24 cellular contexts compared by ENCODE assay signal in genomic region chr2:147760984-147761383, GRCh38.
DNase-seq lines count a peak whose midpoint lies in the region; ATAC-seq and TF ChIP-seq lines count a peak whose summit lies in the region.
"Had no signal": no experiment of that assay in that cellular context is flagged by ENCODE, and none has a peak within 500 bp of the region (broad histone marks: within the 10 kb centered on the region; RNA-seq: fewer than 3 reads in every experiment).

No MANE protein-coding gene starts in this region.

- H3K27ac ChIP-seq in mesendoderm (ENCODE audit: low read depth, low read length) = no peak overlapping the region
- H3K27ac ChIP-seq: SJCRH30 had no signal

- H3K9ac ChIP-seq in mesendoderm (ENCODE audit: low read length) = no peak overlapping the region

- TF ChIP-seq CTCF in AG10803 (conservative IDR thresholded peaks at IDR 0.05; ENCODE audit: low read length) (no peak), GM13976 (IDR thresholded peaks at IDR 0.05; ENCODE audit: borderline replicate concordance, control extremely low read depth, extremely low read depth, insufficient read depth, missing control alignments) (no peak)

- no peak overlapping the region for H3K18ac ChIP-seq in mesendoderm (ENCODE audit: low read length)

- H3K27ac Mint-ChIP-seq in activated naive CD4-positive, alpha-beta T cell treated with anti-CD3 and anti-CD28 coated beads, Interleukin-2, amount 10 ng/mL, durations not matched to agents 7 days and 5 days = no peak overlapping the region
- H3K27ac Mint-ChIP-seq: B cell; CD4-positive, CD25-positive, alpha-beta regulatory T cell; T-cell had no signal

- H3K4me1 Mint-ChIP-seq in activated naive CD4-positive, alpha-beta T cell treated with anti-CD3 and anti-CD28 coated beads, Interleukin-2, amount 10 ng/mL, durations not matched to agents 7 days and 5 days = no peaks in the 10 kb centered on the region
- H3K4me1 Mint-ChIP-seq: B cell; CD4-positive, CD25-positive, alpha-beta regulatory T cell; IgD-negative memory B cell; T-cell had no signal

- H3K4ac ChIP-seq in mesendoderm (ENCODE audit: low read depth, low read length) = no peak overlapping the region

- no peaks in the 10 kb centered on the region for H3K79me2 ChIP-seq in mesendoderm (ENCODE audit: control insufficient read depth, insufficient read depth, low read length)

- no peaks in the 10 kb centered on the region for H3K4me1 ChIP-seq in mesendoderm (ENCODE audit: control insufficient read depth, low read depth, low read length)
- H3K4me1 ChIP-seq: HAP-1, SJCRH30 had no signal

- WGBS in mesendoderm (ENCODE audit: extremely low coverage, insufficient coverage, low lambda C conversion rate) = no CpG with 5 or more reads among the region's 2 CpGs

- no peaks in the 10 kb centered on the region for H3K27me3 Mint-ChIP-seq in activated naive CD4-positive, alpha-beta T cell treated with anti-CD3 and anti-CD28 coated beads, Interleukin-2, amount 10 ng/mL, durations not matched to agents 7 days and 5 days
- H3K27me3 Mint-ChIP-seq: T-cell had no signal

- no peak overlapping the region for H3K4me2 ChIP-seq in mesendoderm (ENCODE audit: low read length)

- H3K56ac ChIP-seq in mesendoderm (ENCODE audit: low read length) = no peak overlapping the region

- no peak overlapping the region for H4K5ac ChIP-seq in mesendoderm (ENCODE audit: low read length)

- in situ Hi-C loops in GM13976 (cut with MboI; ENCODE audit: low sequenced_read_pairs, unreplicated experiment) = no loop called here

- H2AK5ac ChIP-seq in mesendoderm (ENCODE audit: low read length) = no peak overlapping the region

- H3K36me3 Mint-ChIP-seq in activated naive CD4-positive, alpha-beta T cell treated with anti-CD3 and anti-CD28 coated beads, Interleukin-2, amount 10 ng/mL, durations not matched to agents 7 days and 5 days = no peaks in the 10 kb centered on the region
- H3K36me3 Mint-ChIP-seq: CD4-positive, CD25-positive, alpha-beta regulatory T cell; IgD-negative memory B cell; T-cell had no signal

- H2BK120ac ChIP-seq in mesendoderm (ENCODE audit: low read depth, low read length) = no peak overlapping the region

- H3K4me3 Mint-ChIP-seq in activated naive CD4-positive, alpha-beta T cell treated with anti-CD3 and anti-CD28 coated beads, Interleukin-2, amount 10 ng/mL, durations not matched to agents 7 days and 5 days = no peak overlapping the region
- H3K4me3 Mint-ChIP-seq: B cell; CD4-positive, CD25-positive, alpha-beta regulatory T cell; IgD-negative memory B cell; T-cell had no signal

- no peak overlapping the region for H2BK5ac ChIP-seq in mesendoderm (ENCODE audit: low read length)

- H2BK15ac ChIP-seq in mesendoderm (replicated peaks; ENCODE audit: low read depth) = no peak overlapping the region

- CTCF ChIA-PET in activated naive CD4-positive, alpha-beta T cell treated with anti-CD3 and anti-CD28 coated beads, Interleukin-2, amount 10 ng/mL, durations not matched to agents 7 days and 5 days (lab: Charles Lee) = no interaction called here

- no peaks in the 10 kb centered on the region for H3K79me1 ChIP-seq in mesendoderm (ENCODE audit: low read length)

- peaks cover 1% of the 10 kb centered on the region for H3K9me3 Mint-ChIP-seq in activated naive CD4-positive, alpha-beta T cell treated with anti-CD3 and anti-CD28 coated beads, Interleukin-2, amount 10 ng/mL, durations not matched to agents 7 days and 5 days

- H3K36me3 ChIP-seq in mesendoderm (ENCODE audit: control insufficient read depth, insufficient read depth, low read length) = no peaks in the 10 kb centered on the region
- H3K36me3 ChIP-seq: HAP-1, SJCRH30 had no signal

- H3K4me3 ChIP-seq in AG10803 (ENCODE audit: low read length) = no peak overlapping the region
- no peak overlapping the region for H3K4me3 ChIP-seq in mesendoderm (ENCODE audit: low read length)
- H3K4me3 ChIP-seq: HAP-1, SJCRH30 had no signal

- no peak overlapping the region for H4K8ac ChIP-seq in mesendoderm (ENCODE audit: low read depth, low read length)

- H3K23ac ChIP-seq in mesendoderm (ENCODE audit: low read length) = no peak overlapping the region

- peak; percentile 1 for DNase-seq in AG10803 (ENCODE audit: low read depth)
- DNase-seq in HS-27A (ENCODE audit: low read depth) = peak; percentile 15
- peak; percentile 13 for DNase-seq in astrocyte of the hippocampus (ENCODE audit: low read depth, low spot score)
- DNase-seq in mesendoderm = peak; percentile 22
- DNase-seq in GM13976 (ENCODE audit: low spot score) = no peak
- DNase-seq in activated naive CD4-positive, alpha-beta T cell treated with anti-CD3 and anti-CD28 coated beads, Interleukin-2, amount 10 ng/mL, durations not matched to agents 7 days and 5 days = no peak
- DNase-seq: 8988T; CD4-positive, CD25-positive, alpha-beta regulatory T cell; DMS79; MV-4-11; NCI-H1105 treated with DMSO at 0.1 percent for 48 hours; NCI-H1694; NCI-H2081; NCI-H2171 treated with DMSO at 0.1 percent for 48 hours; NCI-H446; NCI-H526; OCI-M1; T-cell had no signal

- ATAC-seq in HG03025 (IDR thresholded peaks at IDR 0.05; ENCODE audit: low FRiP score, unreplicated experiment) (no peak), GM21619 (IDR thresholded peaks at IDR 0.05; ENCODE audit: unreplicated experiment) (no peak)
- ATAC-seq: T-cell had no signal

- H3K27me3 ChIP-seq in mesendoderm (ENCODE audit: insufficient read depth, low read length, poor library complexity) = no peaks in the 10 kb centered on the region
- H3K27me3 ChIP-seq: SJCRH30 had no signal

Comparison
In these comparisons a context has a peak if more than half of its experiments do, and no peak if none do; other contexts are left out.
1. DNase-seq: peak in AG10803 (single experiment), HS-27A (single experiment), astrocyte of the hippocampus (single experiment) and mesendoderm (single experiment); none in GM13976 (single experiment) and activated naive CD4-positive, alpha-beta T cell treated with anti-CD3 and anti-CD28 coated beads, Interleukin-2, amount 10 ng/mL, durations not matched to agents 7 days and 5 days (single experiment).